Comparison of ENCODE assay signal across 8 cellular contexts in the genomic region with DNA sequence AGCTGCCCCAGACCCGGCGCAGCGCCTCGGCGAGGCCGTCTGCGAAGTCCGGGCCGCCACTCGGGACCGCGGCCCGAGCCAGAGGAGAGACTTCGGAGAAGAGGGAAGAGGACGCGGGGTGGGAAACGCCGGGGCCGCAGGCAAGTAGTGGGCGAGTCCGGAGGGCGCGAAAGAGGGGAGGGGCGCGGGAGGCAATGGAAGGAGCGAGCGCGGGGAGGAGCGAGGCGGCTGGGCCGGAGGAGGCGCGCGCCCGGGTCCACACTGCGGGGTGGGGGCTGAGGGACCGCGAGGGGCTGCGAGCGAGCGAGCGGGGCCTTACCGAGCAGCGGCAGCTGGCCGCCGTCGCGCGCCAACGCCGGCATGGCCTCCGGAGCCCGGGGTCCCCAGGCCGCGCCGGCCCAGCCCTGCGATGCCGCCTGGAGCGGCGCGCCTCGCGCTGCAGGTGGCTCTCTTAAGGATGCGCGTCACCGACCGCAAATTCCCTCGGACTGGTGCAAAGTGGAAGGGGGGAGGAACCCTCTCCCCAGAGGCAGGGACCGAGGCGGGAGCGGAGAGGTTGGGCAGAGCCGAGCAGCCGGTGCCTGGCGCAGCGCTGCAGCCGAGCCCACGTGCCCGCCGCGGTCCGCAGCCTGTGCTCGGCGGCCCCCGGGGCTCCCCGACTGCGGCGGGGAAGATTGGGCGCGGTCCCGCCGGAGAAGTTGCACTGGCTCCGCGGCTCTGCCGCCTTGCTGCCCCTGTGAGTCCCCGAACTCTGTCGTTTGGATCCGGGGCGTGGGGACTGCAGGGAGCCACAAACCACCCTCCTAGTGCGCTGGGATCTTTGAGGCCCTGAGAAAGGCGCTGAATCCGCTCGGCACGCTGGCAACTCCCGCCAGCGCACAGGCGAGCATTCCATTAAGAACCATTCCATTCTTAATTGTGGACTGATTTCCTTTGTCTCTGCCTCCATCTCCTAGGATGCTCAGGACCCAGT. TPM values are rescaled to one million over a fixed set of nuclear protein-coding genes. Genes with fewer than 3 reads are reported as not detected.
A peak's percentile ranks its signal among the peaks of the same experiment; 100 is the strongest.
DNase-seq lines count a peak whose midpoint lies in the region; ATAC-seq and TF ChIP-seq lines count a peak whose summit lies in the region.

Gene FLT3, minus strand, starts transcription at position 428 of the 973 bp plus-strand sequence. Its CDS starts 66 bp downstream, at position 362.

- peaks cover 88% of the 10 kb centered on the region for H3K27me3 ChIP-seq in MG63
- peaks cover 80% of the 10 kb centered on the region for H3K27me3 ChIP-seq in neural progenitor cell

- no peak within 1 kb of the TSS for H3K27ac ChIP-seq in neural progenitor cell

- H3K9me3 Mint-ChIP-seq in CD14-positive monocyte: peaks cover 0 to 4% (median 0%) of the 10 kb centered on the region in 7 donors
- H3K9me3 Mint-ChIP-seq in neural progenitor cell: peaks cover 4% of the 10 kb centered on the region

- TF ChIP-seq CTCF in CD14-positive monocyte (IDR thresholded peaks at IDR 0.05) (no peak), fibroblast of pulmonary artery (IDR thresholded peaks at IDR 0.05; ENCODE audit: low read length, missing control alignments) (no peak), neural progenitor cell (IDR thresholded peaks at IDR 0.05) (no peak)

- peaks cover 3 to 11% (median 9%) of the 10 kb centered on the region in 3 donors for H3K27me3 Mint-ChIP-seq in CD14-positive monocyte (ENCODE audit: low read depth in 3 of 3)
- peaks cover 40% of the 10 kb centered on the region for H3K27me3 Mint-ChIP-seq in neural progenitor cell (ENCODE audit: insufficient read depth, low read depth)

- H4K20me1 ChIP-seq in neural progenitor cell (ENCODE audit: low read depth): no peaks in the 10 kb centered on the region

- peak within 1 kb of the TSS; percentile 95 for H3K4me2 ChIP-seq in neural progenitor cell

- H3K9me3 ChIP-seq in MG63: no peaks in the 10 kb centered on the region
- H3K9me3 ChIP-seq in neural progenitor cell (ENCODE audit: low read depth): no peaks in the 10 kb centered on the region

- ATAC-seq in GM19351 (IDR thresholded peaks at IDR 0.05; ENCODE audit: unreplicated experiment) (peak; percentile 55), HG02840 (IDR thresholded peaks at IDR 0.05; ENCODE audit: low FRiP score, unreplicated experiment) (no peak), HG03565 (IDR thresholded peaks at IDR 0.05; ENCODE audit: unreplicated experiment) (no peak)

- DNase-seq in CD14-positive monocyte (ENCODE audit: low spot score) (no peak), MG63 (peak; percentile 56), fibroblast of pulmonary artery (ENCODE audit: low read depth) (peak; percentile 15), neural progenitor cell (ENCODE audit: low spot score) (peak; percentile 82)
- peak; percentile 72 for DNase-seq in activated CD8-positive, alpha-beta memory T cell treated with anti-CD3 and anti-CD28 coated beads for 24 hours

- H3K4me1 Mint-ChIP-seq in CD14-positive monocyte (peaks cover 52% of the 10 kb centered on the region), neural progenitor cell (peaks cover 5% of the 10 kb centered on the region)

- H3F3A ChIP-seq in neural progenitor cell (ENCODE audit: low read depth): peaks cover 20% of the 10 kb centered on the region

- H3K36me3 Mint-ChIP-seq in CD14-positive monocyte (no peaks in the 10 kb centered on the region), neural progenitor cell (peaks cover 2% of the 10 kb centered on the region)

- peaks cover 12% of the 10 kb centered on the region for H3K4me1 ChIP-seq in neural progenitor cell

- intact Hi-C loops in CD14-positive monocyte (cut with micrococcal nuclease): no loop called here

- H2AFZ ChIP-seq in neural progenitor cell (replicated peaks): peak within 1 kb of the TSS; percentile 99

- H3K9ac ChIP-seq in neural progenitor cell: no peak within 1 kb of the TSS

- H3K4me3 Mint-ChIP-seq in CD14-positive monocyte: peak within 1 kb of the TSS; percentile 87 to 91
- peak within 1 kb of the TSS; percentile 84 for H3K4me3 Mint-ChIP-seq in neural progenitor cell

- H3K79me2 ChIP-seq in neural progenitor cell (ENCODE audit: low read depth): no peaks in the 10 kb centered on the region

- H3K36me3 ChIP-seq in MG63: no peaks in the 10 kb centered on the region
- H3K36me3 ChIP-seq in neural progenitor cell: no peaks in the 10 kb centered on the region

- H3K27ac Mint-ChIP-seq in CD14-positive monocyte: peak within 1 kb of the TSS in 5 of 7 donors; percentile 19 to 78 (median 55)
- no peak within 1 kb of the TSS for H3K27ac Mint-ChIP-seq in neural progenitor cell

- H3K4me3 ChIP-seq in MG63: peak within 1 kb of the TSS; percentile 15
- no peak within 1 kb of the TSS for H3K4me3 ChIP-seq in fibroblast of pulmonary artery (replicated peaks; ENCODE audit: low read depth, low read length)
- peak within 1 kb of the TSS; percentile 64 for H3K4me3 ChIP-seq in neural progenitor cell

RNA-seq across cellular contexts. Expression of gene FLT3, which starts in this region (rescaled TPM):
- 1 to 10 TPM; 2.1 to 3.7 TPM for polyA plus RNA-seq in CD14-positive monocyte
- total RNA-seq in MG63 (2014; rRNA removed; shearing (Covaris generic); ENCODE audit: low replicate concordance): not detected in 2 replicates
- 0.58 and 0.77 TPM in 2 replicates for total RNA-seq in neural progenitor cell (ENCODE audit: low replicate concordance)

Comparison
In these comparisons a context has a peak if more than half of its experiments do, and no peak if none do; other contexts are left out.
1. Peak in DNase-seq and H3K4me3 ChIP-seq in MG63; RNA of the gene not detected or under 1 TPM.
2. Peak in DNase-seq, H3K4me3 ChIP-seq and H3K4me2 ChIP-seq in neural progenitor cell; RNA of the gene not detected or under 1 TPM.